In the genomic region with DNA sequence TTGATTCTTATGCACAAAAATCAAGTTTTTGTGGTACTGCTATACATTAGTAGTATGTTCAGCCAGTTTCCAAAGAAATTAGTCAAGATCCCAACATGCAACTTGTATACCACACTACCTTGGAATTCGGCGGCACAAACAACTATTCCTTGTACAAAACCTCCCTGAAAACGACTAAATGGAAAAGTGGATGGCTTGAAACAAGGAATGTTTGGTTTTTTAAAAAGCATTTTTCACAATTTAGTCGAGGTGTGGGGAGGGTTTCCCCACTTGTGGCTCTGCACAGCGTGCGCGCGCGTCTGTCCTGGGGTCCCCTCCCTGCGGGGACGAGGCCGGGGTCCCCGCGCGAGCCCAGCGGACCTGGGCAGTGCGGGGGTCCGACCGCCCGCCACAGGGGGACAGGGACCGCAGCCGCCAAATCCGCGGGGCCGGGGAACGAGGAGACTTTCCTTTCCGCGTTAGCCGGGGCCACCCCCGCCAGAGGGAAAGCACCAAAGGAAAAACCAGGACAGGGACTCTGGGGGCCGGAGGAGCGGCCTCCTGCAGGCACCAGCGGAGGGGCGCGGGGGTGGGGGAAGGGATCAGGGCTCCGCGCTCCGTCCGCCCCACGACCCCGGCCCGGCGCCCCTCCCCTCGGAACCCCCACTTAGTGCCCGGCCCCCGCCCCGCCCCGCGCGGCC, we compare ENCODE assay signal across 1 cellular context.
A peak's percentile ranks its signal among the peaks of the same experiment; 100 is the strongest.
TF ChIP-seq lines count a peak whose summit lies in the region.

No MANE protein-coding gene starts in this region.

TF ChIP-seq in HepG2, 621 proteins besides CTCF, POLR2A, EP300 and RAD21 (continued from another document):
- TF ChIP-seq BCLAF1 (IDR thresholded peaks at IDR 0.05): no peak
- TF ChIP-seq NFIB (CRISPR knock-in tag; IDR thresholded peaks at IDR 0.05; ENCODE audit: borderline replicate concordance): no peak
- no peak for TF ChIP-seq ZNF552 (CRISPR knock-in tag; IDR thresholded peaks at IDR 0.05; ENCODE audit: borderline replicate concordance)
- TF ChIP-seq ZNF234 (CRISPR knock-in tag; conservative IDR thresholded peaks at IDR 0.05): no peak
- TF ChIP-seq IKZF1 (IDR thresholded peaks at IDR 0.05): no peak
- TF ChIP-seq ZNF841 (CRISPR knock-in tag; IDR thresholded peaks at IDR 0.05; ENCODE audit: borderline replicate concordance): no peak
- TF ChIP-seq, protein P1, sequence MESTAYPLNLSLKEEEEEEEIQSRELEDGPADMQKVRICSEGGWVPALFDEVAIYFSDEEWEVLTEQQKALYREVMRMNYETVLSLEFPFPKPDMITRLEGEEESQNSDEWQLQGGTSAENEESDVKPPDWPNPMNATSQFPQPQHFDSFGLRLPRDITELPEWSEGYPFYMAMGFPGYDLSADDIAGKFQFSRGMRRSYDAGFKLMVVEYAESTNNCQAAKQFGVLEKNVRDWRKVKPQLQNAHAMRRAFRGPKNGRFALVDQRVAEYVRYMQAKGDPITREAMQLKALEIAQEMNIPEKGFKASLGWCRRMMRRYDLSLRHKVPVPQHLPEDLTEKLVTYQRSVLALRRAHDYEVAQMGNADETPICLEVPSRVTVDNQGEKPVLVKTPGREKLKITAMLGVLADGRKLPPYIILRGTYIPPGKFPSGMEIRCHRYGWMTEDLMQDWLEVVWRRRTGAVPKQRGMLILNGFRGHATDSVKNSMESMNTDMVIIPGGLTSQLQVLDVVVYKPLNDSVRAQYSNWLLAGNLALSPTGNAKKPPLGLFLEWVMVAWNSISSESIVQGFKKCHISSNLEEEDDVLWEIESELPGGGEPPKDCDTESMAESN (CRISPR knock-in tag; conservative IDR thresholded peaks at IDR 0.05): no peak; the same call in 1 of the 2 replicates
- TF ChIP-seq PHF8 (CRISPR knock-in tag; IDR thresholded peaks at IDR 0.05): peak; percentile 45
- TF ChIP-seq TRIM24 (CRISPR knock-in tag; IDR thresholded peaks at IDR 0.05): no peak
- no peak for TF ChIP-seq NR3C1 (CRISPR knock-in tag; IDR thresholded peaks at IDR 0.05)
- TF ChIP-seq HIVEP1 (CRISPR knock-in tag; IDR thresholded peaks at IDR 0.05): peak; percentile 31; the same call in 1 of the 2 replicates
- TF ChIP-seq TOPORS (CRISPR knock-in tag; IDR thresholded peaks at IDR 0.05): no peak
- TF ChIP-seq CEBPB (IDR thresholded peaks at IDR 0.05; ENCODE audit: borderline replicate concordance, low read depth, low read length): no peak
- no peak for TF ChIP-seq ZBTB8A (CRISPR knock-in tag; IDR thresholded peaks at IDR 0.05; ENCODE audit: borderline replicate concordance, low read depth)
- TF ChIP-seq SOX13 (IDR thresholded peaks at IDR 0.05): no peak
- TF ChIP-seq SOX13 (CRISPR knock-in tag; conservative IDR thresholded peaks at IDR 0.05 in 1 of 2, IDR thresholded peaks at IDR 0.05 in 1 of 2): no peak
- TF ChIP-seq NR2F2 (IDR thresholded peaks at IDR 0.05; ENCODE audit: borderline replicate concordance, low read depth): no peak
- TF ChIP-seq ZBTB7B (CRISPR knock-in tag; IDR thresholded peaks at IDR 0.05): peak; percentile 22; the same call in 1 of the 2 replicates
- no peak for TF ChIP-seq TCF7L2 (IDR thresholded peaks at IDR 0.05; ENCODE audit: low read depth, low read length)
- TF ChIP-seq, protein P2, sequence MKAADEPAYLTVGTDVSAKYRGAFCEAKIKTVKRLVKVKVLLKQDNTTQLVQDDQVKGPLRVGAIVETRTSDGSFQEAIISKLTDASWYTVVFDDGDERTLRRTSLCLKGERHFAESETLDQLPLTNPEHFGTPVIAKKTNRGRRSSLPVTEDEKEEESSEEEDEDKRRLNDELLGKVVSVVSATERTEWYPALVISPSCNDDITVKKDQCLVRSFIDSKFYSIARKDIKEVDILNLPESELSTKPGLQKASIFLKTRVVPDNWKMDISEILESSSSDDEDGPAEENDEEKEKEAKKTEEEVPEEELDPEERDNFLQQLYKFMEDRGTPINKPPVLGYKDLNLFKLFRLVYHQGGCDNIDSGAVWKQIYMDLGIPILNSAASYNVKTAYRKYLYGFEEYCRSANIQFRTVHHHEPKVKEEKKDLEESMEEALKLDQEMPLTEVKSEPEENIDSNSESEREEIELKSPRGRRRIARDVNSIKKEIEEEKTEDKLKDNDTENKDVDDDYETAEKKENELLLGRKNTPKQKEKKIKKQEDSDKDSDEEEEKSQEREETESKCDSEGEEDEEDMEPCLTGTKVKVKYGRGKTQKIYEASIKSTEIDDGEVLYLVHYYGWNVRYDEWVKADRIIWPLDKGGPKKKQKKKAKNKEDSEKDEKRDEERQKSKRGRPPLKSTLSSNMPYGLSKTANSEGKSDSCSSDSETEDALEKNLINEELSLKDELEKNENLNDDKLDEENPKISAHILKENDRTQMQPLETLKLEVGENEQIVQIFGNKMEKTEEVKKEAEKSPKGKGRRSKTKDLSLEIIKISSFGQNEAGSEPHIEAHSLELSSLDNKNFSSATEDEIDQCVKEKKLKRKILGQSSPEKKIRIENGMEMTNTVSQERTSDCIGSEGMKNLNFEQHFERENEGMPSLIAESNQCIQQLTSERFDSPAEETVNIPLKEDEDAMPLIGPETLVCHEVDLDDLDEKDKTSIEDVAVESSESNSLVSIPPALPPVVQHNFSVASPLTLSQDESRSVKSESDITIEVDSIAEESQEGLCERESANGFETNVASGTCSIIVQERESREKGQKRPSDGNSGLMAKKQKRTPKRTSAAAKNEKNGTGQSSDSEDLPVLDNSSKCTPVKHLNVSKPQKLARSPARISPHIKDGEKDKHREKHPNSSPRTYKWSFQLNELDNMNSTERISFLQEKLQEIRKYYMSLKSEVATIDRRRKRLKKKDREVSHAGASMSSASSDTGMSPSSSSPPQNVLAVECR (CRISPR knock-in tag; IDR thresholded peaks at IDR 0.05; ENCODE audit: borderline replicate concordance): 0 out of 2 replicates have a peak, but pooled peaks have one; percentile 36
- no peak for TF ChIP-seq YY1 (IDR thresholded peaks at IDR 0.05; ENCODE audit: insufficient read depth, insufficient replicate concordance, low read depth, low read length)
- no peak for TF ChIP-seq ZNF780A (CRISPR knock-in tag; IDR thresholded peaks at IDR 0.05)
- TF ChIP-seq ZSCAN25 (CRISPR knock-in tag; IDR thresholded peaks at IDR 0.05): no peak
- no peak for TF ChIP-seq WIZ (CRISPR knock-in tag; IDR thresholded peaks at IDR 0.05)
- no peak for TF ChIP-seq MAFG (CRISPR knock-in tag; IDR thresholded peaks at IDR 0.05)
- TF ChIP-seq HNF4G (IDR thresholded peaks at IDR 0.05; ENCODE audit: borderline replicate concordance, low read depth, low read length): no peak
- no peak for TF ChIP-seq HNF4G (CRISPR knock-in tag; IDR thresholded peaks at IDR 0.05; ENCODE audit: borderline replicate concordance, low read depth)
TF ChIP-seq in HepG2: peak in this region for 40.
